Comparison of ENCODE assay signal across 8 cellular contexts in the genomic region with DNA sequence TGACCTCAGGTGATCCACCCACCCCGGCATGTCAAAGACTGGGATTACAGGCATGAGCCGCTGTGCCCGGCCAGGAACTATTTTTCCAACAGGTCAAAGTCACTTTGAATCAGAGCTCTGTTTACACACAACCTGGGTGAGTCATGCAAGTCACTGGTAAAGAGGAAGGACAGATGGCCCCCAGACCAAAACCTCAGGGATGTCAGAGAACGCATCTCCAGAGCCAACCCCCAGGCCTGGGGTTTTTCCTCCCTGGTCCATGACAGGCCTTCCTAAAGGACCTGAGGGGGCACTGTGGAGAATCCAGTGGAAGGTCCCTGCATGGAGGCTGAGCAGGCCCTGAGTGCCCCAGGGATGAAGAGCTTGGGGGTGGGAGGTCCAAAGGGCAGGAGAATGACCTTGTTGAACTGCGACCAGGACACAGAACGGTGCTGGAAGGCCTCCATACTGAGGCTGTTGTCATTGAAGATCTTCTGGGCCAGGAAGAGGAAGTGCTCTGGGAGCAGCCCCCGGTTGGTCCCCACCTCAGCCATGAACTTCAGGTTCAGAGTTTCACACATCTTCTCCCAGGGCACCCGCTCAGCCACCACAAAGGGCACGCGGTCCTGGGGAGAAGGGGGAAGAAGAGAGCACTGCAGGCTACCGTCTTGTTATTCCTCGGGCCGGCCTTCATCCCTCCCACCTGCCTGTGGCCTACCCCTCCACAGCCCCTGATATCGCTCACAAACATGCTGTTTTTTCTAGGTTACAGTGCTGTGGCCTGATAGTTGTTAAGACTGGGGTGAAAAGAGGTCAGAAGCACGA. TPM values are rescaled to one million over a fixed set of nuclear protein-coding genes. Genes with fewer than 3 reads are reported as not detected.
DNase-seq lines count a peak whose midpoint lies in the region; ATAC-seq and TF ChIP-seq lines count a peak whose summit lies in the region.

No MANE protein-coding gene starts in this region.

- POLR2A ChIA-PET in T-cell (lab: Charles Lee) = interaction anchor here in 1 of 2 donors (1.0 kb wide), 1 partner anchor 23 kb away, joined by 3 read pairs; no protein-coding TSS in a partner anchor
- POLR2A ChIA-PET in A673 (lab: Charles Lee; ENCODE audit: low non-redundant PET) = no interaction called here

- DNase-seq in activated CD8-positive, alpha-beta memory T cell treated with anti-CD3 and anti-CD28 coated beads, Interleukin-2, amount 50 U/mL, for 48 hours = peak; percentile 55
- no peak for DNase-seq in activated CD8-positive, alpha-beta memory T cell treated with anti-CD3 and anti-CD28 coated beads for 24 hours
- peak in 1 of 34 experiments; percentile 19 for DNase-seq in T-cell
- DNase-seq in stimulated activated naive CD8-positive, alpha-beta T cell treated with anti-CD3 and anti-CD28 coated beads, Interleukin-15, amount 100 ng/mL, for 72 hours = no peak
- DNase-seq in NCI-H187 treated with DMSO at 0.1 percent for 48 hours (lab: John Stamatoyannopoulos, UW) = no peak
- DNase-seq in A673 (ENCODE audit: low spot score) = no peak
- no peak for DNase-seq in uterus

- CTCF ChIA-PET in T-cell (lab: Charles Lee) = interaction anchor here in 1 of 2 donors (0.5 kb wide), 1 partner anchor 81 kb away, joined by 4 read pairs; no protein-coding TSS in a partner anchor
- CTCF ChIA-PET in A673 (lab: Charles Lee) = no interaction called here

- peak overlapping the region; percentile 79 to 88 for H3K27ac Mint-ChIP-seq in T-cell
- H3K27ac Mint-ChIP-seq in stimulated activated naive CD8-positive, alpha-beta T cell treated with anti-CD3 and anti-CD28 coated beads, Interleukin-15, amount 100 ng/mL, for 72 hours = peak overlapping the region; percentile 49 to 87

- peaks cover 34 to 51% (median 50%) of the 10 kb centered on the region in 3 donors for H3K4me1 Mint-ChIP-seq in T-cell
- peaks cover 89% of the 10 kb centered on the region for H3K4me1 Mint-ChIP-seq in stimulated activated naive CD8-positive, alpha-beta T cell treated with anti-CD3 and anti-CD28 coated beads, Interleukin-15, amount 100 ng/mL, for 72 hours

- intact Hi-C loops in A673 (cut with micrococcal nuclease; ENCODE audit: unreplicated experiment) = no loop called here
- intact Hi-C loops in uterus (cut with DNase I; ENCODE audit: low total_unique reads) = no loop called here

- H3K36me3 Mint-ChIP-seq in T-cell = peaks cover 52% of the 10 kb centered on the region

- H3K27me3 ChIP-seq in gastroesophageal sphincter (no peaks in the 10 kb centered on the region), A673 (replicated peaks; ENCODE audit: insufficient read depth, low read depth, low read length, poor library complexity) (no peaks in the 10 kb centered on the region), uterus (no peaks in the 10 kb centered on the region)

- no TSS peak for BruUV-seq in A673 (replicated peaks; lab: Mats Ljungman, UMichigan)

- H3K27me3 Mint-ChIP-seq in T-cell = no peaks in the 10 kb centered on the region
- H3K27me3 Mint-ChIP-seq in stimulated activated naive CD8-positive, alpha-beta T cell treated with anti-CD3 and anti-CD28 coated beads, Interleukin-15, amount 100 ng/mL, for 72 hours = no peaks in the 10 kb centered on the region

- TF ChIP-seq CTCF in gastroesophageal sphincter (IDR thresholded peaks at IDR 0.05) (no peak), A673 (conservative IDR thresholded peaks at IDR 0.05; ENCODE audit: low read depth, low read length) (no peak), uterus (IDR thresholded peaks at IDR 0.05) (no peak)

- H3K4me3 Mint-ChIP-seq in T-cell = peak overlapping the region in 1 of 3 donors; percentile 2
- peak overlapping the region; percentile 2 to 40 for H3K4me3 Mint-ChIP-seq in stimulated activated naive CD8-positive, alpha-beta T cell treated with anti-CD3 and anti-CD28 coated beads, Interleukin-15, amount 100 ng/mL, for 72 hours

- H3K36me3 ChIP-seq in gastroesophageal sphincter = peaks cover 0 to 97% of the 10 kb centered on the region in 2 donors
- peaks cover 51% of the 10 kb centered on the region for H3K36me3 ChIP-seq in A673 (ENCODE audit: insufficient read depth, low read length, poor library complexity, severe bottlenecking)
- no peaks in the 10 kb centered on the region for H3K36me3 ChIP-seq in uterus

- no peaks in the 10 kb centered on the region for H3K9me3 ChIP-seq in gastroesophageal sphincter
- no peaks in the 10 kb centered on the region for H3K9me3 ChIP-seq in A673 (ENCODE audit: low read depth, low read length, poor library complexity, severe bottlenecking)
- H3K9me3 ChIP-seq in uterus = no peaks in the 10 kb centered on the region

- TF ChIP-seq EP300 in gastroesophageal sphincter (IDR thresholded peaks at IDR 0.05) = no peak

- peak in 3 of 4 experiments; percentile 14 to 32 (median 31) for ATAC-seq in T-cell (replicated peaks in 1 of 4)
- no peak for ATAC-seq in gastroesophageal sphincter
- ATAC-seq in stimulated activated naive CD8-positive, alpha-beta T cell treated with anti-CD3 and anti-CD28 coated beads, Interleukin-15, amount 100 ng/mL, for 72 hours = peak; percentile 26

- H3K4me3 ChIP-seq in gastroesophageal sphincter (no peak overlapping the region), A673 (ENCODE audit: low read depth, low read length, poor library complexity, severe bottlenecking) (no peak overlapping the region), uterus (no peak overlapping the region)

- WGBS in gastroesophageal sphincter (ENCODE audit: low coverage in 1 of 2), 2 donors = 76% methylated on average over 7 of the region's 15 CpGs; no CpG with 5 or more reads in 1 of the 2 donors

- no peaks in the 10 kb centered on the region for H3K9me3 Mint-ChIP-seq in T-cell
- no peaks in the 10 kb centered on the region for H3K9me3 Mint-ChIP-seq in stimulated activated naive CD8-positive, alpha-beta T cell treated with anti-CD3 and anti-CD28 coated beads, Interleukin-15, amount 100 ng/mL, for 72 hours

- TF ChIP-seq POLR2A in gastroesophageal sphincter (IDR thresholded peaks at IDR 0.05) (no peak), uterus (IDR thresholded peaks at IDR 0.05) (no peak)

- H3K4me1 ChIP-seq in gastroesophageal sphincter = peaks cover 0 to 22% (median 0%) of the 10 kb centered on the region in 3 donors
- peaks cover 4% of the 10 kb centered on the region for H3K4me1 ChIP-seq in A673 (ENCODE audit: insufficient read depth, low read length, poor library complexity, severe bottlenecking)
- H3K4me1 ChIP-seq in uterus = no peaks in the 10 kb centered on the region

- H3K27ac ChIP-seq in gastroesophageal sphincter (peak overlapping the region in 3 of 4 donors; percentile 23 to 45 (median 42)), A673 (ENCODE audit: low read depth, low read length, poor library complexity, severe bottlenecking) (no peak overlapping the region), uterus (no peak overlapping the region)

RNA-seq across cellular contexts. Expression of gene STAT6, which starts 9.1 kb away (rescaled TPM):
- 100 to 1,000 TPM; 227 to 348 (median 341) TPM for total RNA-seq in T-cell
- 100 to 1,000 TPM in 3 of 4 donors, 10 to 100 TPM in 1; 92.5 to 166 (median 156) TPM for total RNA-seq in gastroesophageal sphincter
- 96.3 and 111 TPM in 2 replicates for total RNA-seq in A673 (2021)
- 100 to 1,000 TPM in 2 of 4 donors, 10 to 100 TPM in 2; 62.5 to 242 (median 94.3) TPM for total RNA-seq in uterus

RNA-seq across cellular contexts. Expression of gene NAB2, which starts 13.2 kb away (rescaled TPM):
- 10 to 100 TPM in 3 of 5 donors, 1 to 10 TPM in 2; 4.2 to 21.6 (median 16.9) TPM for total RNA-seq in T-cell
- total RNA-seq in gastroesophageal sphincter = 10 to 100 TPM; 30.7 to 41.3 (median 38.8) TPM
- total RNA-seq in A673 (2021) = 58.0 and 61.8 TPM in 2 replicates
- 10 to 100 TPM in 3 of 4 donors, 1 to 10 TPM in 1; 9.1 to 85.8 (median 33.9) TPM for total RNA-seq in uterus

RNA-seq across cellular contexts. Expression of gene NEMP1, which starts 23.5 kb away (rescaled TPM):
- total RNA-seq in T-cell = 10 to 100 TPM; 10.7 to 26.1 (median 19.9) TPM
- total RNA-seq in gastroesophageal sphincter = 10 to 100 TPM; 11.8 to 14.9 (median 12.7) TPM
- total RNA-seq in A673 (2021) = 57.8 and 68.6 TPM in 2 replicates
- total RNA-seq in uterus = 10 to 100 TPM in 2 of 4 donors, 1 to 10 TPM in 2; 1.5 to 18.0 (median 9.9) TPM

RNA-seq across cellular contexts. Expression of gene LRP1, which starts 26.2 kb away (rescaled TPM):
- total RNA-seq in T-cell (1 to 10 TPM; 5.9 to 8.1 (median 7.7) TPM), gastroesophageal sphincter (100 to 1,000 TPM; 185 to 292 (median 216) TPM), A673 (2021) (31.0 and 43.6 TPM in 2 replicates), uterus (100 to 1,000 TPM; 164 to 507 (median 318) TPM)

RNA-seq across cellular contexts. Expression of gene LRP1-AS, which starts 45.3 kb away (rescaled TPM):
- total RNA-seq in T-cell (not detected), gastroesophageal sphincter (not detected), A673 (2021) (not detected in 2 replicates), uterus (not detected)

Comparison
In these comparisons a context has a peak if more than half of its experiments do, and no peak if none do; other contexts are left out.
1. H3K27ac ChIP-seq: peak in gastroesophageal sphincter (3 of 4); none in A673 (single experiment) and uterus (0 of 2).